ENCODE assay signal across 8 cellular contexts in genomic region chr3:48609088-48610005, GRCh38. TPM values are rescaled to one million over a fixed set of nuclear protein-coding genes. Genes with fewer than 3 reads are reported as not detected.
A peak's percentile ranks its signal among the peaks of the same experiment; 100 is the strongest.
DNase-seq lines count a peak whose midpoint lies in the region; ATAC-seq and TF ChIP-seq lines count a peak whose summit lies in the region.

UQCRC1 (minus strand) TSS chr3:48609646; CDS start chr3:48609620, 26 bp downstream.

- peak within 1 kb of the TSS; percentile 94 for H3K4me3 Mint-ChIP-seq in natural killer cell treated with Interleukin-12 subunit alpha and Interleukin-12 subunit beta and Interleukin-15 and Interleukin-18, amount 100 ng/mL, for 72 hours

- peak within 1 kb of the TSS; percentile 81 to 93 for H3K27ac Mint-ChIP-seq in natural killer cell treated with Interleukin-12 subunit alpha and Interleukin-12 subunit beta and Interleukin-15 and Interleukin-18, amount 100 ng/mL, for 72 hours

- H3K36me3 ChIP-seq in RWPE2 (ENCODE audit: low read depth) = peaks cover 46% of the 10 kb centered on the region

- H3K27me3 ChIP-seq in RWPE2 (ENCODE audit: insufficient read depth, poor library complexity, severe bottlenecking) = no peaks in the 10 kb centered on the region

- no peaks in the 10 kb centered on the region for H3K9me3 Mint-ChIP-seq in natural killer cell treated with Interleukin-12 subunit alpha and Interleukin-12 subunit beta and Interleukin-15 and Interleukin-18, amount 100 ng/mL, for 72 hours

- H3K9me3 ChIP-seq in RWPE2 (ENCODE audit: severe bottlenecking) = no peaks in the 10 kb centered on the region

- H3K4me1 Mint-ChIP-seq in natural killer cell treated with Interleukin-12 subunit alpha and Interleukin-12 subunit beta and Interleukin-15 and Interleukin-18, amount 100 ng/mL, for 72 hours (ENCODE audit: low read depth in 2 of 2) = peaks cover 20 to 25% of the 10 kb centered on the region in 2 donors

- peak within 1 kb of the TSS; percentile 73 for H3K27ac ChIP-seq in RWPE2 (ENCODE audit: poor library complexity, severe bottlenecking)

- ATAC-seq in RWPE2 (ENCODE audit: low read depth) = peak; percentile 96
- ATAC-seq in natural killer cell treated with Interleukin-12 subunit alpha and Interleukin-12 subunit beta and Interleukin-15 and Interleukin-18, amount 100 ng/mL, for 72 hours = peak; percentile 99
- peak; percentile 97 for ATAC-seq in stimulated activated naive CD8-positive, alpha-beta T cell treated with anti-CD3 and anti-CD28 coated beads, Interleukin-15, Interleukin-2, amounts not matched to agents 100 U/mL and 50 U/mL, for 24 hours

- TF ChIP-seq CTCF in LNCAP (IDR thresholded peaks at IDR 0.05) = peak; percentile 67
- TF ChIP-seq CTCF in RWPE2 (IDR thresholded peaks at IDR 0.05; ENCODE audit: poor library complexity, severe bottlenecking) = peak; percentile 83

- H3K4me3 ChIP-seq in RWPE2 (ENCODE audit: severe bottlenecking) = peak within 1 kb of the TSS; percentile 72

- peak; percentile 91 for DNase-seq in ELR (ENCODE audit: low read depth)
- peak; percentile 83 for DNase-seq in GOT3 (lab: John Stamatoyannopoulos, UW)
- peak; percentile 88 for DNase-seq in RWPE2 (ENCODE audit: low spot score)
- peak; percentile 88 for DNase-seq in activated T-helper 9 cell treated with anti-CD3 and anti-CD28 coated beads, Interleukin-2, amount 50 U/mL, for 16 hours (ENCODE audit: low read depth)
- DNase-seq in fibroblast of peridontal ligament (ENCODE audit: extremely low read depth) = peak; percentile 90
- DNase-seq in natural killer cell treated with Interleukin-12 subunit alpha and Interleukin-12 subunit beta and Interleukin-15 and Interleukin-18, amount 100 ng/mL, for 72 hours (ENCODE audit: low spot score) = peak; percentile 94
- DNase-seq in stimulated activated naive CD8-positive, alpha-beta T cell treated with anti-CD3 and anti-CD28 coated beads, Interleukin-15, Interleukin-2, amounts not matched to agents 100 U/mL and 50 U/mL, for 24 hours = peak; percentile 93

- H3K4me1 ChIP-seq in RWPE2 (ENCODE audit: insufficient read depth, poor library complexity, severe bottlenecking) = peaks cover 20% of the 10 kb centered on the region

- H3K27me3 Mint-ChIP-seq in natural killer cell treated with Interleukin-12 subunit alpha and Interleukin-12 subunit beta and Interleukin-15 and Interleukin-18, amount 100 ng/mL, for 72 hours = peaks cover 0 to 2% of the 10 kb centered on the region in 2 donors

- H3K36me3 Mint-ChIP-seq in natural killer cell treated with Interleukin-12 subunit alpha and Interleukin-12 subunit beta and Interleukin-15 and Interleukin-18, amount 100 ng/mL, for 72 hours = peaks cover 6% of the 10 kb centered on the region

RNA-seq across cellular contexts. Expression of gene UQCRC1, which starts in this region (rescaled TPM):
- 100 to 1,000 TPM; 171 to 211 TPM for total RNA-seq in natural killer cell treated with Interleukin-12 subunit alpha and Interleukin-12 subunit beta and Interleukin-15 and Interleukin-18, amount 100 ng/mL, for 72 hours

Comparison
In these comparisons a context has a peak if more than half of its experiments do, and no peak if none do; other contexts are left out.
1. Peak in every context shown above with its lines: DNase-seq, ATAC-seq, H3K4me3 ChIP-seq and H3K27ac ChIP-seq.